In genomic region chr2:222637072-222637471, GRCh38 we compare ENCODE assay signal across 27 cellular contexts. TPM values are rescaled to one million over a fixed set of nuclear protein-coding genes. Genes with fewer than 3 reads are reported as not detected.
"Had no signal": no experiment of that assay in that cellular context is flagged by ENCODE, and none has a peak within 500 bp of the region (broad histone marks: within the 10 kb centered on the region; RNA-seq: fewer than 3 reads in every experiment).

No MANE protein-coding gene starts in this region.

- H3K9me3 ChIP-seq: breast epithelium, SJSA1 had no signal

- H3K4me1 ChIP-seq: breast epithelium, SJSA1 had no signal

- ATAC-seq: K562, Panc1 had no signal

- H3K9me3 Mint-ChIP-seq: activated B cell treated with CpG ODN at 0.5 μM for 24 hours; activated CD4-positive, alpha-beta T cell treated with anti-CD3 and anti-CD28 coated beads, Interleukin-2, amount 10 ng/mL, durations not matched to agents 24 days and 14 days; activated naive CD4-positive, alpha-beta T cell treated with anti-CD3 and anti-CD28 coated beads, Interleukin-2, amount 50 U/mL, for 24 hours; T-helper 1 cell treated with Interleukin-12 subunit alpha and Interleukin-12 subunit beta and Interleukin-4 antibody, amounts not matched to agents 30 μg/mL and 1 μg/mL, for 36 hours had no signal

- H3K27ac Mint-ChIP-seq: activated B cell treated with CpG ODN at 0.5 μM for 24 hours; activated CD4-positive, alpha-beta T cell treated with anti-CD3 and anti-CD28 coated beads, Interleukin-2, amount 10 ng/mL, durations not matched to agents 24 days and 14 days; activated naive CD4-positive, alpha-beta T cell treated with anti-CD3 and anti-CD28 coated beads, Interleukin-2, amount 50 U/mL, for 24 hours; T-helper 1 cell treated with Interleukin-12 subunit alpha and Interleukin-12 subunit beta and Interleukin-4 antibody, amounts not matched to agents 30 μg/mL and 1 μg/mL, for 36 hours had no signal

- H3K4me3 Mint-ChIP-seq: activated B cell treated with CpG ODN at 0.5 μM for 24 hours; activated CD4-positive, alpha-beta T cell treated with anti-CD3 and anti-CD28 coated beads, Interleukin-2, amount 10 ng/mL, durations not matched to agents 24 days and 14 days; activated naive CD4-positive, alpha-beta T cell treated with anti-CD3 and anti-CD28 coated beads, Interleukin-2, amount 50 U/mL, for 24 hours; T-helper 1 cell treated with Interleukin-12 subunit alpha and Interleukin-12 subunit beta and Interleukin-4 antibody, amounts not matched to agents 30 μg/mL and 1 μg/mL, for 36 hours had no signal

- H3K4me1 Mint-ChIP-seq: activated B cell treated with CpG ODN at 0.5 μM for 24 hours had no signal

- H3K27me3 Mint-ChIP-seq: activated B cell treated with CpG ODN at 0.5 μM for 24 hours; activated CD4-positive, alpha-beta T cell treated with anti-CD3 and anti-CD28 coated beads, Interleukin-2, amount 10 ng/mL, durations not matched to agents 24 days and 14 days; activated naive CD4-positive, alpha-beta T cell treated with anti-CD3 and anti-CD28 coated beads, Interleukin-2, amount 50 U/mL, for 24 hours had no signal

- DNase-seq: activated B cell treated with CpG ODN at 0.5 μM for 24 hours; activated CD4-positive, alpha-beta T cell treated with anti-CD3 and anti-CD28 coated beads for 1 hour; activated CD4-positive, alpha-beta T cell treated with anti-CD3 and anti-CD28 coated beads, Interleukin-2, amount 10 ng/mL, durations not matched to agents 24 days and 14 days; activated CD4-positive, alpha-beta T cell treated with anti-CD3 and anti-CD28 coated beads, Interleukin-2, amount 50 U/mL, for 48 hours; activated effector memory CD4-positive, alpha-beta T cell treated with Interleukin-2 at 50 U/mL for 16 hours; activated naive CD4-positive, alpha-beta T cell; activated T-cell treated with anti-CD3 and anti-CD28 coated beads for 4 hours; aorta; caudate nucleus; Karpas-422; NCI-H1105 treated with DMSO at 0.1 percent for 48 hours; NCI-H1436 treated with DMSO at 0.1 percent for 48 hours; NCI-H187 treated with DMSO at 0.1 percent for 48 hours; NCI-H2081 treated with DMSO at 0.1 percent for 48 hours; NCI-H2227 treated with DMSO at 0.1 percent for 48 hours; NCI-H526; NCI-H774; Right ventricle myocardium superior had no signal

- H3K4me3 ChIP-seq: breast epithelium, K562, SJSA1 had no signal

RNA-seq across cellular contexts. Expression of gene MOGAT1, which starts 34.4 kb away (rescaled TPM):
- total RNA-seq: activated B cell treated with CpG ODN at 0.5 μM for 24 hours; activated CD4-positive, alpha-beta T cell treated with anti-CD3 and anti-CD28 coated beads, Interleukin-2, amount 10 ng/mL, durations not matched to agents 24 days and 14 days; activated CD8-positive, alpha-beta memory T cell treated with anti-CD3 and anti-CD28 coated beads for 36 hours; aorta; K562; NCI-H460; OCI-LY7; SJSA1 had no signal
- polyA plus RNA-seq: aorta, K562 had no signal
